Comparison of ENCODE assay signal across 18 cellular contexts in genomic region chr1:94667716-94668282, GRCh38.
DNase-seq lines count a peak whose midpoint lies in the region; ATAC-seq and TF ChIP-seq lines count a peak whose summit lies in the region.
"Had no signal": no experiment of that assay in that cellular context is flagged by ENCODE, and none has a peak within 500 bp of the region (broad histone marks: within the 10 kb centered on the region; RNA-seq: fewer than 3 reads in every experiment).

No MANE protein-coding gene starts in this region.

- no peak overlapping the region for H3K4me3 Mint-ChIP-seq in GM23338
- H3K4me3 Mint-ChIP-seq in progenitor cell of endocrine pancreas (ENCODE audit: low read depth) = no peak overlapping the region
- H3K4me3 Mint-ChIP-seq: HFFc6 had no signal

- H3K27me3 ChIP-seq in GM23338 (ENCODE audit: insufficient read depth) (no peaks in the 10 kb centered on the region), iPS-18a (ENCODE audit: control insufficient read depth, insufficient read depth, low read length) (no peaks in the 10 kb centered on the region)
- H3K27me3 ChIP-seq: SJSA1 had no signal

- H3K79me2 ChIP-seq in GM23338 (replicated peaks; ENCODE audit: insufficient read depth) = no peaks in the 10 kb centered on the region

- no peak overlapping the region for H3K9ac ChIP-seq in iPS-18a (ENCODE audit: low read length)

- H3K27ac Mint-ChIP-seq in GM23338 (no peak overlapping the region), progenitor cell of endocrine pancreas (peak overlapping the region; percentile 33)

- DNase-seq in GM23338 (ENCODE audit: low spot score) (no peak), M059J (ENCODE audit: low read depth) (peak; percentile 39), progenitor cell of endocrine pancreas (ENCODE audit: low spot score, unreplicated experiment) (no peak), middle frontal gyrus (ENCODE audit: extremely low spot score, low spot score) (no peak), posterior vena cava (ENCODE audit: low spot score) (no peak)
- DNase-seq: DMS153, EL, GOT3, HFFc6, NCI-H1417 treated with DMSO at 0.1 percent for 48 hours, NCI-H2029 treated with DMSO at 0.1 percent for 48 hours, NCI-H510A, NCI-H82, PC-9 had no signal

- no peaks in the 10 kb centered on the region for H4K20me1 ChIP-seq in GM23338 (replicated peaks; ENCODE audit: insufficient read depth)

- H3K27ac ChIP-seq in GM23338 (ENCODE audit: low read depth) (peak overlapping the region; percentile 1; the same call in 1 of the 2 replicates), iPS-18a (ENCODE audit: low read length) (peak overlapping the region; percentile 12)
- H3K27ac ChIP-seq: C4-2B, PC-9 had no signal

- intact Hi-C loops in posterior vena cava (cut with DNase I) = no loop called here

- H3K4me2 ChIP-seq in GM23338 = peak overlapping the region; percentile 40
- H3K4me2 ChIP-seq: PC-9 had no signal

- ATAC-seq in GM23338 (no peak), HG02981 (IDR thresholded peaks at IDR 0.05; ENCODE audit: unreplicated experiment) (no peak)

- H3K36me3 Mint-ChIP-seq in GM23338 (ENCODE audit: low read depth) (peaks cover 14% of the 10 kb centered on the region), progenitor cell of endocrine pancreas (ENCODE audit: insufficient read depth) (peaks cover 21% of the 10 kb centered on the region)

- H3F3A ChIP-seq in GM23338 (replicated peaks; ENCODE audit: low read depth) = no peaks in the 10 kb centered on the region

- peaks cover 11% of the 10 kb centered on the region; the same call in 2 of the 3 replicates for H3K9me3 Mint-ChIP-seq in GM23338
- peaks cover 3% of the 10 kb centered on the region for H3K9me3 Mint-ChIP-seq in progenitor cell of endocrine pancreas (ENCODE audit: low read depth)
- H3K9me3 Mint-ChIP-seq: HFFc6 had no signal

- no peak for TF ChIP-seq CTCF in GM23338 (conservative IDR thresholded peaks at IDR 0.05; ENCODE audit: low read depth in 2 of 2)
- no peak for TF ChIP-seq CTCF in progenitor cell of endocrine pancreas (IDR thresholded peaks at IDR 0.05; ENCODE audit: unreplicated experiment)

- H3K27me3 Mint-ChIP-seq in GM23338 (ENCODE audit: insufficient read depth, low read depth, poor library complexity) (peaks cover 2% of the 10 kb centered on the region), progenitor cell of endocrine pancreas (no peaks in the 10 kb centered on the region)

- H3K36me3 ChIP-seq in GM23338 (ENCODE audit: insufficient read depth) = no peaks in the 10 kb centered on the region
- H3K36me3 ChIP-seq in iPS-18a (ENCODE audit: control insufficient read depth, low read depth, low read length) = no peaks in the 10 kb centered on the region
- H3K36me3 ChIP-seq: SJSA1 had no signal

- H3K4me1 ChIP-seq in GM23338 (ENCODE audit: insufficient read depth) = peaks cover 40% of the 10 kb centered on the region
- peaks cover 45% of the 10 kb centered on the region for H3K4me1 ChIP-seq in iPS-18a (ENCODE audit: control insufficient read depth, low read depth, low read length)

- peaks cover 4% of the 10 kb centered on the region for H3K9me2 ChIP-seq in GM23338 (ENCODE audit: insufficient read depth)

- no peak overlapping the region for H2AFZ ChIP-seq in GM23338
- H2AFZ ChIP-seq: PC-9 had no signal

- H3K4me1 Mint-ChIP-seq in GM23338 = peaks cover 45% of the 10 kb centered on the region
- H3K4me1 Mint-ChIP-seq in progenitor cell of endocrine pancreas (ENCODE audit: low read depth) = peaks cover 28% of the 10 kb centered on the region

- H3K4me3 ChIP-seq in GM23338 (no peak overlapping the region), iPS-18a (ENCODE audit: low read length) (no peak overlapping the region)
- H3K4me3 ChIP-seq: PC-9, SJSA1 had no signal

- peaks cover 3% of the 10 kb centered on the region for H3K9me3 ChIP-seq in iPS-18a (ENCODE audit: control insufficient read depth, low read depth, low read length)
- H3K9me3 ChIP-seq: SJSA1 had no signal

TF ChIP-seq in GM23338, 12 proteins besides CTCF, POLR2A, EP300 and RAD21:
- TF ChIP-seq REST (IDR thresholded peaks at IDR 0.05; ENCODE audit: unreplicated experiment) (no peak), POLR2AphosphoS5 (IDR thresholded peaks at IDR 0.05; ENCODE audit: low read depth) (no peak), STAT1 (IDR thresholded peaks at IDR 0.05; ENCODE audit: unreplicated experiment) (no peak), NANOG (IDR thresholded peaks at IDR 0.05; ENCODE audit: borderline replicate concordance) (no peak), EZH2 (IDR thresholded peaks at IDR 0.05; ENCODE audit: low read depth, unreplicated experiment) (no peak), JUNB (IDR thresholded peaks at IDR 0.05; ENCODE audit: unreplicated experiment) (no peak), EZH2phosphoT487 (IDR thresholded peaks at IDR 0.05; ENCODE audit: unreplicated experiment) (no peak), ZNF331 (CRISPR knock-in tag; IDR thresholded peaks at IDR 0.05; ENCODE audit: low read depth) (no peak)
